ENCODE assay signal across 27 cellular contexts in genomic region chr1:218275823-218276222, GRCh38.
"Had no signal": no experiment of that assay in that cellular context is flagged by ENCODE, and none has a peak within 500 bp of the region (broad histone marks: within the 10 kb centered on the region; RNA-seq: fewer than 3 reads in every experiment).

No MANE protein-coding gene starts in this region.

- H3K27ac ChIP-seq: colonic mucosa, coronary artery, dorsolateral prefrontal cortex, epithelial cell of prostate, esophagus muscularis mucosa, esophagus squamous epithelium, foreskin keratinocyte, gastrocnemius medialis, gastroesophageal sphincter, heart left ventricle, heart right ventricle, hepatocyte had no signal

- FAIRE-seq: colon, endometrium, endothelial cell of umbilical vein, frontal cortex had no signal

- H3K4me3 ChIP-seq: colonic mucosa, coronary artery, dorsolateral prefrontal cortex, esophagus muscularis mucosa, esophagus squamous epithelium, gastrocnemius medialis, gastroesophageal sphincter, heart left ventricle, heart right ventricle, hepatocyte had no signal

- H2AFZ ChIP-seq: hepatocyte had no signal

- H3K79me2 ChIP-seq: hepatocyte had no signal

- H3K4me2 ChIP-seq: hepatocyte had no signal

- H3K4me1 ChIP-seq: colonic mucosa, esophagus muscularis mucosa, esophagus squamous epithelium, foreskin keratinocyte, gastrocnemius medialis, gastroesophageal sphincter, heart left ventricle, heart right ventricle had no signal

- H3K36me3 ChIP-seq: colonic mucosa, esophagus muscularis mucosa, esophagus squamous epithelium, gastrocnemius medialis, gastroesophageal sphincter, heart left ventricle, heart right ventricle had no signal

- ATAC-seq: effector memory CD8-positive, alpha-beta T cell; esophagus mucosa; foreskin keratinocyte; gastrocnemius medialis; gastroesophageal sphincter; heart left ventricle; heart right ventricle had no signal

- H3K9me3 ChIP-seq: colonic mucosa, esophagus muscularis mucosa, esophagus squamous epithelium, gastrocnemius medialis, heart left ventricle, heart right ventricle had no signal

- H3K27me3 ChIP-seq: colonic mucosa, dorsolateral prefrontal cortex, esophagus squamous epithelium, gastrocnemius medialis, heart left ventricle, hepatocyte had no signal

- DNase-seq: colonic mucosa; cortex of kidney; dermis blood vessel endothelial cell; dorsolateral prefrontal cortex; effector CD4-positive, alpha-beta T cell; effector CD8-positive, alpha-beta T cell; effector memory CD4-positive, alpha-beta T cell; effector memory CD8-positive, alpha-beta T cell; endodermal cell; esophagus squamous epithelium; foreskin fibroblast; foreskin keratinocyte; gastrocnemius medialis; glutamatergic neuron; head of caudate nucleus; heart left ventricle; heart right ventricle had no signal
